ENCODE assay signal across 7 cellular contexts in genomic region chr7:106895246-106895864, GRCh38. TPM values are rescaled to one million over a fixed set of nuclear protein-coding genes. Genes with fewer than 3 reads are reported as not detected.
A peak's percentile ranks its signal among the peaks of the same experiment; 100 is the strongest.
DNase-seq lines count a peak whose midpoint lies in the region; ATAC-seq and TF ChIP-seq lines count a peak whose summit lies in the region.

No MANE protein-coding gene starts in this region.

- peak; percentile 91 for ATAC-seq in GM18868 (IDR thresholded peaks at IDR 0.05; ENCODE audit: unreplicated experiment)
- ATAC-seq in GM21723 (IDR thresholded peaks at IDR 0.05; ENCODE audit: unreplicated experiment), result peak; percentile 96
- peak; percentile 53 for ATAC-seq in mucosa of descending colon
- no peak for ATAC-seq in foreskin keratinocyte

- H2AFZ ChIP-seq in KMS-11 (ENCODE audit: low read depth) (no peak overlapping the region), mesenchymal stem cell (ENCODE audit: low read depth, low read length) (no peak overlapping the region)

- H3K79me2 ChIP-seq in KMS-11 (ENCODE audit: insufficient read depth, low read depth), result no peaks in the 10 kb centered on the region

- H3K27me3 ChIP-seq in KMS-11 (ENCODE audit: insufficient read depth, low read depth), result no peaks in the 10 kb centered on the region
- H3K27me3 ChIP-seq in foreskin keratinocyte, result peaks cover 9% of the 10 kb centered on the region
- no peaks in the 10 kb centered on the region for H3K27me3 ChIP-seq in mesenchymal stem cell (ENCODE audit: control insufficient read depth in 1 of 2, insufficient read depth in 1 of 2, low read length in 2 of 2)

- H2BK12ac ChIP-seq in mesenchymal stem cell (ENCODE audit: low read length in 2 of 2), result peak overlapping the region in 1 of 2 experiments; percentile 23

- no peak overlapping the region for H2BK5ac ChIP-seq in mesenchymal stem cell (ENCODE audit: low read depth, low read length, poor library complexity, severe bottlenecking)

- H4K8ac ChIP-seq in mesenchymal stem cell (ENCODE audit: low read length), result no peak overlapping the region

- DNase-seq in mucosa of descending colon (peak in 2 of 3 donors; percentile 5 to 30), foreskin keratinocyte (no peak), mesenchymal stem cell (no peak), NCI-H2171 (lab: John Stamatoyannopoulos, UW) (no peak)

- no peak overlapping the region for H3K18ac ChIP-seq in mesenchymal stem cell (ENCODE audit: low read depth in 1 of 2, low read length in 2 of 2)

- H3K36me3 ChIP-seq in KMS-11 (ENCODE audit: insufficient read depth) (no peaks in the 10 kb centered on the region), mucosa of descending colon (ENCODE audit: low read depth) (no peaks in the 10 kb centered on the region), mesenchymal stem cell (ENCODE audit: control insufficient read depth in 1 of 2, insufficient read depth in 2 of 2, low read depth in 1 of 2, low read length in 2 of 2) (no peaks in the 10 kb centered on the region)

- H2AK5ac ChIP-seq in mesenchymal stem cell (ENCODE audit: low read length, severe bottlenecking), result no peak overlapping the region

- no peak overlapping the region for H2BK15ac ChIP-seq in mesenchymal stem cell (ENCODE audit: low read depth, poor library complexity, severe bottlenecking)

- H3K4me3 ChIP-seq in KMS-11 (IDR thresholded peaks at IDR 0.05; ENCODE audit: insufficient read depth, low read depth, low read length), result no peak overlapping the region
- no peak overlapping the region for H3K4me3 ChIP-seq in mucosa of descending colon
- H3K4me3 ChIP-seq in mesenchymal stem cell (ENCODE audit: insufficient read depth in 1 of 2, low read depth in 1 of 2, low read length in 2 of 2), result no peak overlapping the region

- H3K4me1 ChIP-seq in KMS-11 (ENCODE audit: low read depth, poor library complexity, severe bottlenecking) (peaks cover 61% of the 10 kb centered on the region), mucosa of descending colon (ENCODE audit: low read depth) (no peaks in the 10 kb centered on the region), foreskin keratinocyte (no peaks in the 10 kb centered on the region), mesenchymal stem cell (ENCODE audit: control insufficient read depth, insufficient read depth, low read depth, low read length) (no peaks in the 10 kb centered on the region)

- intact Hi-C loops in mucosa of descending colon (cut with DNase I, micrococcal nuclease), result no loop called here

- no peak for TF ChIP-seq CTCF in KMS-11 (conservative IDR thresholded peaks at IDR 0.05; ENCODE audit: low read depth, low read length)
- no peak for TF ChIP-seq CTCF in mucosa of descending colon (IDR thresholded peaks at IDR 0.05)
- TF ChIP-seq CTCF in foreskin keratinocyte (conservative IDR thresholded peaks at IDR 0.05), result no peak

- H3K27ac ChIP-seq in KMS-11 (peak overlapping the region; percentile 47), foreskin keratinocyte (no peak overlapping the region), mesenchymal stem cell (ENCODE audit: low read length, poor library complexity, severe bottlenecking) (no peak overlapping the region)

- no peaks in the 10 kb centered on the region for H3K79me1 ChIP-seq in mesenchymal stem cell (replicated peaks; ENCODE audit: low read length, poor library complexity, severe bottlenecking)

- H4K91ac ChIP-seq in mesenchymal stem cell (ENCODE audit: low read length), result no peak overlapping the region

- H3K23ac ChIP-seq in mesenchymal stem cell (ENCODE audit: low read length in 2 of 2), result peak overlapping the region in 1 of 2 experiments; percentile 0

- H3K4me2 ChIP-seq in KMS-11, result peak overlapping the region; percentile 88
- H3K4me2 ChIP-seq in mesenchymal stem cell (ENCODE audit: low read length, poor library complexity, severe bottlenecking), result no peak overlapping the region

- H3K4ac ChIP-seq in mesenchymal stem cell (ENCODE audit: low read depth in 1 of 2, low read length in 2 of 2), result no peak overlapping the region

- 88% methylated on average over 3 of the region's 4 CpGs for WGBS in mesenchymal stem cell

- no peaks in the 10 kb centered on the region for H4K20me1 ChIP-seq in KMS-11 (ENCODE audit: insufficient read depth)

- H3K9me3 ChIP-seq in mucosa of descending colon, result no peaks in the 10 kb centered on the region
- peaks cover 7% of the 10 kb centered on the region for H3K9me3 ChIP-seq in mesenchymal stem cell (ENCODE audit: control insufficient read depth, low read length)

- no peak overlapping the region for H3K9ac ChIP-seq in KMS-11
- H3K9ac ChIP-seq in mesenchymal stem cell (ENCODE audit: low read length), result no peak overlapping the region

- H2BK120ac ChIP-seq in mesenchymal stem cell (ENCODE audit: low read depth, low read length), result no peak overlapping the region

- H3K14ac ChIP-seq in mesenchymal stem cell (ENCODE audit: low read length in 2 of 2), result peak overlapping the region in 1 of 2 experiments; percentile 38

RNA-seq across cellular contexts. Expression of gene PIK3CG, which starts 30.3 kb away (rescaled TPM):
- 1 to 10 TPM; 3.1 to 7.1 (median 5.5) TPM for total RNA-seq in mucosa of descending colon
- not detected in 2 replicates for total RNA-seq in foreskin keratinocyte
- polyA plus RNA-seq in foreskin keratinocyte, result not detected in 2 replicates
- polyA plus RNA-seq in mesenchymal stem cell (2013, experiment 1 of 2), result 5.1 TPM
- 5.3 TPM for polyA plus RNA-seq in mesenchymal stem cell (2013, experiment 2 of 2)

Comparison
In these comparisons a context has a peak if more than half of its experiments do, and no peak if none do; other contexts are left out.
1. DNase-seq: peak in mucosa of descending colon (2 of 3); none in foreskin keratinocyte (0 of 2), mesenchymal stem cell (single experiment) and NCI-H2171 (single experiment).